In genomic region chrX:120251471-120252011, GRCh38 we compare ENCODE assay signal across 8 cellular contexts. TPM values are rescaled to one million over a fixed set of nuclear protein-coding genes. Genes with fewer than 3 reads are reported as not detected.
A peak's percentile ranks its signal among the peaks of the same experiment; 100 is the strongest.
DNase-seq lines count a peak whose midpoint lies in the region; ATAC-seq and TF ChIP-seq lines count a peak whose summit lies in the region.

No MANE protein-coding gene starts in this region.

- no peak for TF ChIP-seq CTCF in fibroblast of lung (conservative IDR thresholded peaks at IDR 0.05 in 1 of 2, IDR thresholded peaks at IDR 0.05 in 1 of 2; ENCODE audit: low read depth in 1 of 2, low read length in 2 of 2)
- TF ChIP-seq CTCF in uterus (IDR thresholded peaks at IDR 0.05): no peak

- H3K27ac ChIP-seq in fibroblast of lung (ENCODE audit: insufficient read depth, low read length) (peak overlapping the region; percentile 72), uterus (peak overlapping the region; percentile 90)

- H3K27me3 ChIP-seq in fibroblast of lung (ENCODE audit: control insufficient read depth, insufficient read depth, low read length) (no peaks in the 10 kb centered on the region), uterus (no peaks in the 10 kb centered on the region)

- peak overlapping the region; percentile 97 for H3K4me3 Mint-ChIP-seq in natural killer cell treated with Interleukin-12 subunit alpha and Interleukin-12 subunit beta and Interleukin-15 and Interleukin-18, amount 100 ng/mL, for 72 hours

- H3K4me1 Mint-ChIP-seq in natural killer cell treated with Interleukin-12 subunit alpha and Interleukin-12 subunit beta and Interleukin-15 and Interleukin-18, amount 100 ng/mL, for 72 hours (ENCODE audit: low read depth in 2 of 2): peaks cover 11% of the 10 kb centered on the region in 2 donors

- no peak for TF ChIP-seq POLR2A in uterus (IDR thresholded peaks at IDR 0.05)

- intact Hi-C loops in uterus (cut with DNase I; ENCODE audit: low total_unique reads): no loop called here

- peak; percentile 51 for DNase-seq in NCI-H82 (lab: John Stamatoyannopoulos, UW)
- DNase-seq in NCI-H82 treated with DMSO at 0.1 percent for 48 hours (lab: John Stamatoyannopoulos, UW; ENCODE audit: unreplicated experiment): no peak
- DNase-seq in NCI-H146 (lab: John Stamatoyannopoulos, UW): peak; percentile 47
- peak; percentile 19 for DNase-seq in activated CD8-positive, alpha-beta memory T cell treated with anti-CD3 and anti-CD28 coated beads, Interleukin-2, amount 50 U/mL, for 4 hours
- DNase-seq in fibroblast of lung (ENCODE audit: low read depth in 2 of 2): peak; percentile 18 to 25
- no peak for DNase-seq in natural killer cell treated with Interleukin-12 subunit alpha and Interleukin-12 subunit beta and Interleukin-15 and Interleukin-18, amount 100 ng/mL, for 72 hours (ENCODE audit: low spot score)
- peak; percentile 21 to 30 for DNase-seq in uterus

- H3K36me3 ChIP-seq in fibroblast of lung (ENCODE audit: control insufficient read depth, insufficient read depth, low read length) (no peaks in the 10 kb centered on the region), uterus (no peaks in the 10 kb centered on the region)

- no peaks in the 10 kb centered on the region for H4K20me1 ChIP-seq in fibroblast of lung (ENCODE audit: control insufficient read depth, extremely low read depth, insufficient read depth, low read length)

- no peaks in the 10 kb centered on the region for H3K9me3 Mint-ChIP-seq in natural killer cell treated with Interleukin-12 subunit alpha and Interleukin-12 subunit beta and Interleukin-15 and Interleukin-18, amount 100 ng/mL, for 72 hours

- peak overlapping the region; percentile 44 to 83 (median 59) for H3K4me3 ChIP-seq in fibroblast of lung (replicated peaks in 1 of 4; ENCODE audit: control extremely low read depth in 1 of 4, insufficient read depth in 1 of 4, low read depth in 3 of 4, low read length in 4 of 4)
- peak overlapping the region; percentile 53 to 56 for H3K4me3 ChIP-seq in uterus

- peak overlapping the region; percentile 70 for H3K9ac ChIP-seq in fibroblast of lung (ENCODE audit: insufficient read depth, low read length)

- peaks cover 0 to 12% of the 10 kb centered on the region in 2 donors for H3K27me3 Mint-ChIP-seq in natural killer cell treated with Interleukin-12 subunit alpha and Interleukin-12 subunit beta and Interleukin-15 and Interleukin-18, amount 100 ng/mL, for 72 hours

- peak overlapping the region; percentile 56 for H3K4me2 ChIP-seq in fibroblast of lung (ENCODE audit: extremely low read depth, insufficient read depth, low read length)

- H3K4me1 ChIP-seq in fibroblast of lung (ENCODE audit: control insufficient read depth, extremely low read depth, insufficient read depth, low read length) (no peaks in the 10 kb centered on the region), uterus (no peaks in the 10 kb centered on the region)

- H3K9me3 ChIP-seq in fibroblast of lung (ENCODE audit: control insufficient read depth, insufficient read depth, low read depth, low read length) (no peaks in the 10 kb centered on the region), uterus (no peaks in the 10 kb centered on the region)

- peak overlapping the region; percentile 90 to 93 for H3K27ac Mint-ChIP-seq in natural killer cell treated with Interleukin-12 subunit alpha and Interleukin-12 subunit beta and Interleukin-15 and Interleukin-18, amount 100 ng/mL, for 72 hours

- no peak overlapping the region for H2AFZ ChIP-seq in fibroblast of lung (ENCODE audit: low read length)

- no peak for ATAC-seq in natural killer cell treated with Interleukin-12 subunit alpha and Interleukin-12 subunit beta and Interleukin-15 and Interleukin-18, amount 100 ng/mL, for 72 hours
- no peak for ATAC-seq in HG03378 (IDR thresholded peaks at IDR 0.05; ENCODE audit: unreplicated experiment)

- peaks cover 11% of the 10 kb centered on the region for H3K79me2 ChIP-seq in fibroblast of lung (ENCODE audit: control insufficient read depth, insufficient read depth, low read length)

- H3K36me3 Mint-ChIP-seq in natural killer cell treated with Interleukin-12 subunit alpha and Interleukin-12 subunit beta and Interleukin-15 and Interleukin-18, amount 100 ng/mL, for 72 hours: peaks cover 12% of the 10 kb centered on the region

RNA-seq across cellular contexts. Expression of gene ZBTB33, which starts 0.9 kb away (rescaled TPM):
- total RNA-seq in fibroblast of lung (9.7 and 10.3 TPM in 2 replicates), uterus (10 to 100 TPM in 3 of 4 donors, 1 to 10 TPM in 1; 7.6 to 32.4 (median 12.7) TPM)
- polyA plus RNA-seq in fibroblast of lung: 5.0 and 6.6 TPM in 2 replicates
- polyA plus RNA-seq in fibroblast of lung (2012): 4.6 and 6.5 TPM in 2 replicates
- polyA minus RNA-seq in fibroblast of lung (ENCODE audit: low replicate concordance): 0.33 and 1.5 TPM in 2 replicates
- total RNA-seq in natural killer cell treated with Interleukin-12 subunit alpha and Interleukin-12 subunit beta and Interleukin-15 and Interleukin-18, amount 100 ng/mL, for 72 hours: 10 to 100 TPM; 11.2 to 18.1 TPM

RNA-seq across cellular contexts. Expression of gene TMEM255A, which starts 59.7 kb away (rescaled TPM):
- total RNA-seq in fibroblast of lung (under 0.01 TPM in 2 replicates), uterus (1 to 10 TPM in 3 of 4 donors, under 1 TPM in 1; 0.51 to 5.7 (median 1.6) TPM)
- polyA plus RNA-seq in fibroblast of lung: 0.67 and 0.93 TPM in 2 replicates
- 0.36 and 0.69 TPM in 2 replicates for polyA plus RNA-seq in fibroblast of lung (2012)
- polyA minus RNA-seq in fibroblast of lung (ENCODE audit: low replicate concordance): 1.1 TPM in 1 of 2 replicates, not detected in the other
- total RNA-seq in natural killer cell treated with Interleukin-12 subunit alpha and Interleukin-12 subunit beta and Interleukin-15 and Interleukin-18, amount 100 ng/mL, for 72 hours: not detected

Comparison
In these comparisons a context has a peak if more than half of its experiments do, and no peak if none do; other contexts are left out.
1. DNase-seq: peak in NCI-H82 (single experiment), NCI-H146 (single experiment), activated CD8-positive, alpha-beta memory T cell treated with anti-CD3 and anti-CD28 coated beads, Interleukin-2, amount 50 U/mL, for 4 hours (single experiment), fibroblast of lung (2 of 2) and uterus (2 of 2); none in NCI-H82 treated with DMSO at 0.1 percent for 48 hours (single experiment) and natural killer cell treated with Interleukin-12 subunit alpha and Interleukin-12 subunit beta and Interleukin-15 and Interleukin-18, amount 100 ng/mL, for 72 hours (single experiment).